ENCODE assay signal across 20 cellular contexts in the genomic region with DNA sequence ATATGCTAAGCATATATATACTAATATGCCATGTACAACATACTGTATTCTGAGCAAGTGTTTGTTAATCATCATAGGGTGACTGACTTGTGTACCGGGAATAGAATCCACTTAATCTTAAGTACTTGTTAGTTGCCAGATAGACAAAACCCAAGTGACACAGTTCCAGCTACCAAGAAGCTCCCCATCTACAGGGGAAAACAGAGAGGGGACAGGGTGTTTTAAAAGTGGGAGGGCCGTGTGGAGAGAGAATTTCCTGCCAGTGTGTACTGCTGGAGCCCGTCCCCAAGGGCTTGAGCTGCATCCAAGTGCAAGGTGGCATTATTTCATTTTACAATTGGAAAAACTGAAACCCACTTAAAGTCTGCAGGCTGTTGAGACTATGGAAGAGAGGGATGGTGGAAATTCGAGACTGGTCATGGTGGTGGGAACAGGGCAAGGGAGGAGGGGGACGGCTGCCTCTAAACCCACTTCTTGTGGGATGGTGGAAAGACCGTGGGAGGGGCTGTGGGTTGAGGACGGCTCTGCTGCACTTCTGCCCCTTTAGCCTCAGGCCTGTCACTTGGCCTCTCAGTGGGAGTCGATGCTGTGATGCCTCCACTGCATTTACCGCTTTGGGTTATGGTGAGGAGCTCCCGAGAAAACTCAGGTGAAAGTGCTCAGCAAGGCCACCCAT. TPM values are rescaled to one million over a fixed set of nuclear protein-coding genes. Genes with fewer than 3 reads are reported as not detected.
DNase-seq lines count a peak whose midpoint lies in the region; ATAC-seq and TF ChIP-seq lines count a peak whose summit lies in the region.
"Had no signal": no experiment of that assay in that cellular context is flagged by ENCODE, and none has a peak within 500 bp of the region (broad histone marks: within the 10 kb centered on the region; RNA-seq: fewer than 3 reads in every experiment).

No MANE protein-coding gene starts in this region.

- H3K27me3 ChIP-seq in mammary epithelial cell (ENCODE audit: insufficient read depth, low read length) = no peaks in the 10 kb centered on the region
- H3K27me3 ChIP-seq: BE2C had no signal

- H3K4me1 ChIP-seq in mammary epithelial cell (ENCODE audit: insufficient read depth, low read length) = no peaks in the 10 kb centered on the region
- H3K4me1 ChIP-seq: BE2C had no signal

- no peaks in the 10 kb centered on the region for H3K27me3 Mint-ChIP-seq in MCF 10A (ENCODE audit: insufficient read depth, unreplicated experiment)

- H4K20me1 ChIP-seq in mammary epithelial cell (ENCODE audit: insufficient read depth, low read length) = no peaks in the 10 kb centered on the region

- CTCF ChIA-PET in mammary epithelial cell (lab: Charles Lee; ENCODE audit: low non-redundant PET) (no interaction called here), MCF 10A (lab: Yijun Ruan, JAX) (interaction anchor here (0.6 to 0.7 kb wide), 3 partner anchors 32 to 293 kb away, joined by 3 to 4 read pairs (median 3); no protein-coding TSS in a partner anchor)

- BruUV-seq in mammary epithelial cell (replicated peaks; lab: Mats Ljungman, UMichigan) (TSS peak; percentile 73), MCF 10A (replicated peaks; lab: Mats Ljungman, UMichigan) (no TSS peak)

- no peak overlapping the region for H3K4me3 Mint-ChIP-seq in MCF 10A (ENCODE audit: unreplicated experiment)
- H3K4me3 Mint-ChIP-seq: CD4-positive, alpha-beta T cell had no signal

- dilution Hi-C loops in mammary epithelial cell (cut with HindIII; ENCODE audit: low sequenced_read_pairs) = no loop called here

- H3K36me3 ChIP-seq in mammary epithelial cell (ENCODE audit: insufficient read depth, low read length) = no peaks in the 10 kb centered on the region
- H3K36me3 ChIP-seq: BE2C had no signal

- no peak overlapping the region for H2AFZ ChIP-seq in mammary epithelial cell (ENCODE audit: low read depth, low read length)
- H2AFZ ChIP-seq: PC-9 had no signal

- H3K27ac ChIP-seq in mammary epithelial cell (ENCODE audit: insufficient read depth, low read depth, low read length) (no peak overlapping the region), coronary artery (no peak overlapping the region)
- H3K27ac ChIP-seq: PC-9 had no signal

- H3K9me3 Mint-ChIP-seq in MCF 10A (ENCODE audit: unreplicated experiment) = no peaks in the 10 kb centered on the region

- in situ Hi-C loops in mammary epithelial cell (cut with MboI; ENCODE audit: low sequenced_read_pairs in 2 of 2) = no loop called here

- no peak overlapping the region for H3K9ac ChIP-seq in mammary epithelial cell (ENCODE audit: insufficient read depth, low read length)

- intact Hi-C loops in mammary epithelial cell (cut with micrococcal nuclease) (no loop called here), MCF 10A (cut with micrococcal nuclease) (no loop called here), left ventricle myocardium superior (cut with micrococcal nuclease) (no loop called here)

- TF ChIP-seq CTCF in mammary epithelial cell (conservative IDR thresholded peaks at IDR 0.05 in 1 of 2, IDR thresholded peaks at IDR 0.05 in 1 of 2; ENCODE audit: extremely low read depth in 1 of 2, insufficient read depth in 1 of 2, low read depth in 1 of 2, low read length in 2 of 2) (no peak), MCF 10A (IDR thresholded peaks at IDR 0.05; ENCODE audit: unreplicated experiment) (no peak), coronary artery (IDR thresholded peaks at IDR 0.05) (no peak)

- H3K9me3 ChIP-seq in mammary epithelial cell (replicated peaks; ENCODE audit: insufficient read depth, low read length) = peaks cover 4% of the 10 kb centered on the region
- H3K9me3 ChIP-seq: BE2C had no signal

- H3K36me3 Mint-ChIP-seq in MCF 10A (ENCODE audit: insufficient read depth, unreplicated experiment) = peaks cover 5% of the 10 kb centered on the region

- no peaks in the 10 kb centered on the region for H3K4me1 Mint-ChIP-seq in MCF 10A (ENCODE audit: insufficient read depth, unreplicated experiment)

- POLR2A ChIA-PET in MCF 10A (lab: Yijun Ruan, JAX) = interaction anchor here (0.6 kb wide), 1 partner anchor 258 kb away, joined by 3 read pairs; no protein-coding TSS in a partner anchor

- WGBS in mammary epithelial cell (ENCODE audit: low coverage, missing lambda C conversion rate) = 80% methylated on average over 9 of the region's 10 CpGs

- ATAC-seq in left ventricle myocardium superior (peak; percentile 72), HG02870 (IDR thresholded peaks at IDR 0.05; ENCODE audit: unreplicated experiment) (no peak)

- H3K4me3 ChIP-seq in mammary epithelial cell (replicated peaks in 1 of 3; ENCODE audit: insufficient read depth in 1 of 3, low read depth in 2 of 3, low read length in 3 of 3) = no peak overlapping the region
- no peak overlapping the region for H3K4me3 ChIP-seq in coronary artery
- H3K4me3 ChIP-seq: PC-9 had no signal

- DNase-seq in mammary epithelial cell (no peak), MCF 10A (ENCODE audit: unreplicated experiment) (no peak), coronary artery (ENCODE audit: low spot score) (peak; percentile 38), left ventricle myocardium superior (no peak), NCI-H1417 treated with DMSO at 0.1 percent for 48 hours (lab: John Stamatoyannopoulos, UW) (no peak), NCI-H1092 treated with DMSO at 0.1 percent for 48 hours (lab: John Stamatoyannopoulos, UW) (no peak)
- DNase-seq: 8988T; ACHN; BE2C; CD4-positive, alpha-beta T cell; KG1; NCI-H1092; NCI-H1436 treated with DMSO at 0.1 percent for 48 hours; NCI-H187 treated with DMSO at 0.1 percent for 48 hours; NCI-H2107; NCI-H446 treated with DMSO at 0.1 percent for 48 hours; NCI-H526; PC-9; SHP77 had no signal

- H3K27ac Mint-ChIP-seq in MCF 10A (ENCODE audit: low read depth, unreplicated experiment) = no peak overlapping the region
- H3K27ac Mint-ChIP-seq: CD4-positive, alpha-beta T cell had no signal

- no peak overlapping the region for H3K4me2 ChIP-seq in mammary epithelial cell (ENCODE audit: insufficient read depth, low read depth, low read length)
- H3K4me2 ChIP-seq: PC-9 had no signal

- no peaks in the 10 kb centered on the region for H3K79me2 ChIP-seq in mammary epithelial cell (ENCODE audit: insufficient read depth, low read length)

RNA-seq across cellular contexts. Expression of gene ITGA9, which starts 33.1 kb away (rescaled TPM):
- 1 to 10 TPM in 1 of 2 donors, under 1 TPM in 1; 0.05 to 2.5 TPM for total RNA-seq in mammary epithelial cell
- 0.06 TPM for polyA plus RNA-seq in mammary epithelial cell
- not detected for polyA minus RNA-seq in mammary epithelial cell
- 0.10 TPM in 1 of 2 replicates, not detected in the other for total RNA-seq in MCF 10A (2022)
- total RNA-seq in left ventricle myocardium superior = 44.2 TPM
- total RNA-seq: CD4-positive, alpha-beta T cell; PC-9 had no signal

Comparison
In these comparisons a context has a peak if more than half of its experiments do, and no peak if none do; other contexts are left out.
1. RNA of gene ITGA9, which starts 33.1 kb away (total RNA-seq): 44.2 TPM in left ventricle myocardium superior (single experiment); 0.05 to 2.5 TPM in mammary epithelial cell and 0.10 TPM in MCF 10A; every median in the first group is over 10 times any median in the second.